In the genomic region with DNA sequence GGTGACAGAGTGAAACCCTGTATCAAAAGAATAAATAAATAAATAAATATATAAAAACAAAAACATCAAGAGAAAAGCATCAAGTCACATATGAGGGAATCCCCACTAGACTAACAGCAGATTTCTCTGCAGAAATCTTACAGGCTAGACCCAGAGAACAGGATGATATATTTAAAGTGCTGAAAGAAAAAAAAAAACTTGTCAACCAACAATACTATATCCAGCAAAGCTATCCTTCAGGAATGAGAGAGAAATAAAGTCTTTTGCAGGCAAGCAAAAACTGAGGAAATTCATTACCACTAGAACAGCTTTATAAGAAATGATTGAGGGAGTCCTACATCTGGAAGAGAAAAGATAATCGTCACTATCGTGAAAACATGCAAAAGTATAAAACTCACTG, we compare ENCODE assay signal across 7 cellular contexts.
"Had no signal": no experiment of that assay in that cellular context is flagged by ENCODE, and none has a peak within 500 bp of the region (broad histone marks: within the 10 kb centered on the region; RNA-seq: fewer than 3 reads in every experiment).

No MANE protein-coding gene starts in this region.

- H3K27ac ChIP-seq: HL-60, KMS-11 had no signal

- DNase-seq: IMR-90, KBM-7, KG1 had no signal

- H3K36me3 Mint-ChIP-seq: IgD-negative memory B cell had no signal

- H3K27ac Mint-ChIP-seq: IgD-negative memory B cell had no signal

- H3K4me3 ChIP-seq: K562 had no signal
